ENCODE assay signal across 10 cellular contexts in genomic region chr4:79340568-79340967, GRCh38. TPM values are rescaled to one million over a fixed set of nuclear protein-coding genes. Genes with fewer than 3 reads are reported as not detected.
"Had no signal": no experiment of that assay in that cellular context is flagged by ENCODE, and none has a peak within 500 bp of the region (broad histone marks: within the 10 kb centered on the region; RNA-seq: fewer than 3 reads in every experiment).

No MANE protein-coding gene starts in this region.

- H3K4me1 ChIP-seq: HAP-1 had no signal

- H3K9ac ChIP-seq: GM23248 had no signal

- H3K36me3 ChIP-seq: HAP-1 had no signal

- H2AFZ ChIP-seq: GM23248, GM23338 had no signal

- H3K4me2 ChIP-seq: GM23338 had no signal

- H3K27ac ChIP-seq: GM23248 had no signal

- DNase-seq: GM23248, GOT3, H7, H9, HCEC 1CT, HFFc6 had no signal

- H3K4me3 ChIP-seq: GM23248, GM23338, HAP-1 had no signal

- H3K9me3 ChIP-seq: HAP-1 had no signal

- ATAC-seq: GM23338, HCT116 had no signal

RNA-seq across cellular contexts. Expression of gene NAA11, which starts 14.7 kb away (rescaled TPM):
- total RNA-seq: GM23248, GM23338, H1, H7, H9, HFFc6 had no signal
- polyA plus RNA-seq: GM23248, GM23338, H1 had no signal
